1 cellular context compared by ENCODE assay signal in the genomic region with DNA sequence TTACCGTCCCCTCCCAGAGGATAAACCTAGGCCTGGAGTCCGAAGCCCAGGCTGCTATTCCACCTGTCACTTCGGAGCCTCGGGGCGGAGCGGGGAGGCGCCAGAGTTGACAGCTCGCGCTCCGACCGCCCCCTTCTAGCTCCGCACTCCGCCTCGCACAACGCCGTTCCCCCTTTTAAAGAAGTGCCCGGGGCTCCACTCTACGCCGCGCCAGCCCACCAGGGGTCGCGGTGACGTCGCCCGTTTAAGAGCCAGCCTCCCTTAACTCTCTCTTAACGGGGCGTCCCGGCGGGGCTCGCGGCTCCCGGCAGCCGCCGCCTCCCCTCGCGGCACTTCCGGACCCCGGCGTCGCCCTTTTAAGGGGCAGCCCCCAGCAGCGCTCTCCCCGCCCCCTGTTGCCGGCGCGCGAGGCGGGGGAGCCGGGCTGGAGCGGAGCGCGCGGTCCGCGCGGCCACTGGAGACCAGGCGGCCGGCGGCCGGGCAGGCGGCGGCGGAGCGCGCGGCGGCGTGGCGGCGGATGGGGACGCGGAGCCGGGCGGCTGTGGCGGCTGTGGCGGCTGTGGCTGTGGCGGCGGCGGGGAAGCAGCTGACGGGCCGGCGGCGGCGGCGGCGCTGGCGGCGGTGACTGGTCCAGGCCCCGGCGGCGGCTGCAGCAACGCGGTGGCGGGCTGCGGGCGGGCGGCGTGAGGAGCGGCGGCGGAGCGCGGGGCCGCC.
TF ChIP-seq lines count a peak whose summit lies in the region.

Gene INAFM2, plus strand, starts transcription at position 454 of the 714 bp plus-strand sequence. CDS start 364 bp downstream, outside the sequence.

TF ChIP-seq in HepG2, 621 proteins besides CTCF, POLR2A, EP300 and RAD21 (continued from another document and continues in another):
- TF ChIP-seq SP1 (IDR thresholded peaks at IDR 0.05) (no peak), SP1 (CRISPR knock-in tag; IDR thresholded peaks at IDR 0.05) (peak; percentile 63), SMARCE1 (IDR thresholded peaks at IDR 0.05; ENCODE audit: borderline replicate concordance) (no peak), ZNF232 (CRISPR knock-in tag; IDR thresholded peaks at IDR 0.05; ENCODE audit: borderline replicate concordance) (0 out of 2 replicates have a peak, but pooled peaks have one; percentile 52), SIN3A (IDR thresholded peaks at IDR 0.05; ENCODE audit: borderline replicate concordance, low read depth, low read length) (peak; percentile 83), ZIK1 (CRISPR knock-in tag; IDR thresholded peaks at IDR 0.05; ENCODE audit: borderline replicate concordance, low read depth) (no peak), HMG20A (CRISPR knock-in tag; IDR thresholded peaks at IDR 0.05; ENCODE audit: borderline replicate concordance) (peak; percentile 13; the same call in 1 of the 2 replicates), TCF12 (IDR thresholded peaks at IDR 0.05) (no peak), TCF12 (CRISPR knock-in tag; IDR thresholded peaks at IDR 0.05) (peak; percentile 46; the same call in 1 of the 2 replicates), ZNF367 (CRISPR knock-in tag; IDR thresholded peaks at IDR 0.05; ENCODE audit: borderline replicate concordance) (no peak), CREM (IDR thresholded peaks at IDR 0.05) (no peak), CREM (CRISPR knock-in tag; IDR thresholded peaks at IDR 0.05) (no peak), MXD4 (CRISPR knock-in tag; IDR thresholded peaks at IDR 0.05) (peak; percentile 82), HNF4A (CRISPR knock-in tag; IDR thresholded peaks at IDR 0.05) (no peak), ZNF20 (CRISPR knock-in tag; IDR thresholded peaks at IDR 0.05) (no peak), BORCS8-MEF2B (CRISPR knock-in tag; IDR thresholded peaks at IDR 0.05) (0 out of 2 replicates have a peak, but pooled peaks have one; percentile 34), CCAR2 (optimal IDR thresholded peaks at IDR 0.05; ENCODE audit: low read depth, low read length) (peak; percentile 40), ZSCAN29 (CRISPR knock-in tag; conservative IDR thresholded peaks at IDR 0.05) (no peak), ZNF567 (CRISPR knock-in tag; IDR thresholded peaks at IDR 0.05; ENCODE audit: borderline replicate concordance) (no peak), TEAD2 (CRISPR knock-in tag; IDR thresholded peaks at IDR 0.05) (peak; percentile 73; the same call in 1 of the 2 replicates), SATB2 (CRISPR knock-in tag; IDR thresholded peaks at IDR 0.05) (no peak), TBX2 (CRISPR knock-in tag; IDR thresholded peaks at IDR 0.05; ENCODE audit: borderline replicate concordance) (peak; percentile 62), KDM5A (IDR thresholded peaks at IDR 0.05; ENCODE audit: borderline replicate concordance, low read length) (no peak), RARG (CRISPR knock-in tag; IDR thresholded peaks at IDR 0.05; ENCODE audit: low read depth) (no peak), MATR3 (CRISPR knock-in tag; IDR thresholded peaks at IDR 0.05) (no peak), ZNF749 (CRISPR knock-in tag; IDR thresholded peaks at IDR 0.05; ENCODE audit: borderline replicate concordance) (0 out of 2 replicates have a peak, but pooled peaks have one; percentile 29), HDAC1 (CRISPR knock-in tag; IDR thresholded peaks at IDR 0.05) (peak; percentile 82), DNMT1 (CRISPR knock-in tag; IDR thresholded peaks at IDR 0.05) (no peak), JUND (CRISPR knock-in tag; IDR thresholded peaks at IDR 0.05) (no peak), MAZ (IDR thresholded peaks at IDR 0.05; ENCODE audit: borderline replicate concordance, low read depth, low read length) (peak; percentile 62; the same call in 1 of the 2 replicates), MAZ (CRISPR knock-in tag; IDR thresholded peaks at IDR 0.05; ENCODE audit: low read depth) (peak; percentile 80), NPAS2 (CRISPR knock-in tag; IDR thresholded peaks at IDR 0.05; ENCODE audit: borderline replicate concordance) (no peak), ZNF318 (CRISPR knock-in tag; IDR thresholded peaks at IDR 0.05) (no peak), HMGA1 (CRISPR knock-in tag; conservative IDR thresholded peaks at IDR 0.05) (no peak), CREB1 (IDR thresholded peaks at IDR 0.05) (no peak), CREB1 (CRISPR knock-in tag; IDR thresholded peaks at IDR 0.05) (no peak), ZNF460 (CRISPR knock-in tag; IDR thresholded peaks at IDR 0.05; ENCODE audit: borderline replicate concordance) (no peak), KAT8 (CRISPR knock-in tag; IDR thresholded peaks at IDR 0.05) (peak; percentile 52; the same call in 1 of the 2 replicates), ZSCAN9 (CRISPR knock-in tag; IDR thresholded peaks at IDR 0.05; ENCODE audit: borderline replicate concordance) (no peak), MED1 (CRISPR knock-in tag; IDR thresholded peaks at IDR 0.05) (peak; percentile 49), TBP (CRISPR knock-in tag; IDR thresholded peaks at IDR 0.05) (no peak), POGK (CRISPR knock-in tag; conservative IDR thresholded peaks at IDR 0.05) (peak; percentile 54), HNRNPK (IDR thresholded peaks at IDR 0.05; ENCODE audit: low read depth, low read length, poor library complexity, severe bottlenecking) (peak; percentile 77)
- TF ChIP-seq, protein P1, sequence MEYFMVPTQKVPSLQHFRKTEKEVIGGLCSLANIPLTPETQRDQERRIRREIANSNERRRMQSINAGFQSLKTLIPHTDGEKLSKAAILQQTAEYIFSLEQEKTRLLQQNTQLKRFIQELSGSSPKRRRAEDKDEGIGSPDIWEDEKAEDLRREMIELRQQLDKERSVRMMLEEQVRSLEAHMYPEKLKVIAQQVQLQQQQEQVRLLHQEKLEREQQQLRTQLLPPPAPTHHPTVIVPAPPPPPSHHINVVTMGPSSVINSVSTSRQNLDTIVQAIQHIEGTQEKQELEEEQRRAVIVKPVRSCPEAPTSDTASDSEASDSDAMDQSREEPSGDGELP (IDR thresholded peaks at IDR 0.05; ENCODE audit: borderline replicate concordance, low read depth): peak; percentile 43; the same call in 1 of the 2 replicates
- TF ChIP-seq, protein P2, sequence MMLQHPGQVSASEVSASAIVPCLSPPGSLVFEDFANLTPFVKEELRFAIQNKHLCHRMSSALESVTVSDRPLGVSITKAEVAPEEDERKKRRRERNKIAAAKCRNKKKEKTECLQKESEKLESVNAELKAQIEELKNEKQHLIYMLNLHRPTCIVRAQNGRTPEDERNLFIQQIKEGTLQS (CRISPR knock-in tag; IDR thresholded peaks at IDR 0.05): no peak
- TF ChIP-seq, protein P3, sequence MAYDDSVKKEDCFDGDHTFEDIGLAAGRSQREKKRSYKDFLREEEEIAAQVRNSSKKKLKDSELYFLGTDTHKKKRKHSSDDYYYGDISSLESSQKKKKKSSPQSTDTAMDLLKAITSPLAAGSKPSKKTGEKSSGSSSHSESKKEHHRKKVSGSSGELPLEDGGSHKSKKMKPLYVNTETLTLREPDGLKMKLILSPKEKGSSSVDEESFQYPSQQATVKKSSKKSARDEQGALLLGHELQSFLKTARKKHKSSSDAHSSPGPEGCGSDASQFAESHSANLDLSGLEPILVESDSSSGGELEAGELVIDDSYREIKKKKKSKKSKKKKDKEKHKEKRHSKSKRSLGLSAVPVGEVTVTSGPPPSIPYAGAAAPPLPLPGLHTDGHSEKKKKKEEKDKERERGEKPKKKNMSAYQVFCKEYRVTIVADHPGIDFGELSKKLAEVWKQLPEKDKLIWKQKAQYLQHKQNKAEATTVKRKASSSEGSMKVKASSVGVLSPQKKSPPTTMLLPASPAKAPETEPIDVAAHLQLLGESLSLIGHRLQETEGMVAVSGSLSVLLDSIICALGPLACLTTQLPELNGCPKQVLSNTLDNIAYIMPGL (CRISPR knock-in tag; IDR thresholded peaks at IDR 0.05; ENCODE audit: borderline replicate concordance in 1 of 2, low read depth in 1 of 2): peak; percentile 37 to 80; a peak in 3 of 4 replicates
- TF ChIP-seq, protein P4, sequence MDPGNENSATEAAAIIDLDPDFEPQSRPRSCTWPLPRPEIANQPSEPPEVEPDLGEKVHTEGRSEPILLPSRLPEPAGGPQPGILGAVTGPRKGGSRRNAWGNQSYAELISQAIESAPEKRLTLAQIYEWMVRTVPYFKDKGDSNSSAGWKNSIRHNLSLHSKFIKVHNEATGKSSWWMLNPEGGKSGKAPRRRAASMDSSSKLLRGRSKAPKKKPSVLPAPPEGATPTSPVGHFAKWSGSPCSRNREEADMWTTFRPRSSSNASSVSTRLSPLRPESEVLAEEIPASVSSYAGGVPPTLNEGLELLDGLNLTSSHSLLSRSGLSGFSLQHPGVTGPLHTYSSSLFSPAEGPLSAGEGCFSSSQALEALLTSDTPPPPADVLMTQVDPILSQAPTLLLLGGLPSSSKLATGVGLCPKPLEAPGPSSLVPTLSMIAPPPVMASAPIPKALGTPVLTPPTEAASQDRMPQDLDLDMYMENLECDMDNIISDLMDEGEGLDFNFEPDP (CRISPR knock-in tag; conservative IDR thresholded peaks at IDR 0.05): no peak
- TF ChIP-seq, protein P5, sequence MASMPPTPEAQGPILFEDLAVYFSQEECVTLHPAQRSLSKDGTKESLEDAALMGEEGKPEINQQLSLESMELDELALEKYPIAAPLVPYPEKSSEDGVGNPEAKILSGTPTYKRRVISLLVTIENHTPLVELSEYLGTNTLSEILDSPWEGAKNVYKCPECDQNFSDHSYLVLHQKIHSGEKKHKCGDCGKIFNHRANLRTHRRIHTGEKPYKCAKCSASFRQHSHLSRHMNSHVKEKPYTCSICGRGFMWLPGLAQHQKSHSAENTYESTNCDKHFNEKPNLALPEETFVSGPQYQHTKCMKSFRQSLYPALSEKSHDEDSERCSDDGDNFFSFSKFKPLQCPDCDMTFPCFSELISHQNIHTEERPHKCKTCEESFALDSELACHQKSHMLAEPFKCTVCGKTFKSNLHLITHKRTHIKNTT (CRISPR knock-in tag; IDR thresholded peaks at IDR 0.05): no peak
- TF ChIP-seq, protein P6, sequence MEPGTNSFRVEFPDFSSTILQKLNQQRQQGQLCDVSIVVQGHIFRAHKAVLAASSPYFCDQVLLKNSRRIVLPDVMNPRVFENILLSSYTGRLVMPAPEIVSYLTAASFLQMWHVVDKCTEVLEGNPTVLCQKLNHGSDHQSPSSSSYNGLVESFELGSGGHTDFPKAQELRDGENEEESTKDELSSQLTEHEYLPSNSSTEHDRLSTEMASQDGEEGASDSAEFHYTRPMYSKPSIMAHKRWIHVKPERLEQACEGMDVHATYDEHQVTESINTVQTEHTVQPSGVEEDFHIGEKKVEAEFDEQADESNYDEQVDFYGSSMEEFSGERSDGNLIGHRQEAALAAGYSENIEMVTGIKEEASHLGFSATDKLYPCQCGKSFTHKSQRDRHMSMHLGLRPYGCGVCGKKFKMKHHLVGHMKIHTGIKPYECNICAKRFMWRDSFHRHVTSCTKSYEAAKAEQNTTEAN (CRISPR knock-in tag; conservative IDR thresholded peaks at IDR 0.05): 0 out of 2 replicates have a peak, but pooled peaks have one; percentile 34
